ENCODE assay signal across 8 cellular contexts in genomic region chr19:2782936-2783780, GRCh38. TPM values are rescaled to one million over a fixed set of nuclear protein-coding genes. Genes with fewer than 3 reads are reported as not detected.
DNase-seq lines count a peak whose midpoint lies in the region; ATAC-seq, FAIRE-seq and TF ChIP-seq lines count a peak whose summit lies in the region.

SGTA (minus strand) TSS chr19:2783273; CDS start chr19:2769068, 14,205 bp downstream.

- WGBS in pancreas, 2 donors = 0% methylated on average over 62 to 68 of the region's 68 CpGs

- no peaks in the 10 kb centered on the region for H3K9me3 Mint-ChIP-seq in activated naive CD8-positive, alpha-beta T cell treated with anti-CD3 and anti-CD28 coated beads, Interleukin-2, amount 50 U/mL, for 24 hours

- peak; percentile 96 for DNase-seq in NCI-H1417 treated with DMSO at 0.1 percent for 48 hours (lab: John Stamatoyannopoulos, UW)
- peak; percentile 96 for DNase-seq in SW480 (ENCODE audit: low spot score)
- peak; percentile 97 for DNase-seq in activated naive CD8-positive, alpha-beta T cell treated with anti-CD3 and anti-CD28 coated beads, Interleukin-2, amount 50 U/mL, for 24 hours
- DNase-seq in Right ventricle myocardium superior = peak; percentile 98
- peak; percentile 92 to 99 (median 98) for DNase-seq in pancreas
- peak; percentile 98 to 99 for DNase-seq in tibial artery

- H3K36me3 Mint-ChIP-seq in activated naive CD8-positive, alpha-beta T cell treated with anti-CD3 and anti-CD28 coated beads, Interleukin-2, amount 50 U/mL, for 24 hours (ENCODE audit: low read depth) = peaks cover 20% of the 10 kb centered on the region

- H3K36me3 ChIP-seq in pancreas (no peaks in the 10 kb centered on the region), tibial artery (peaks cover 0 to 7% (median 0%) of the 10 kb centered on the region in 3 donors)

- ATAC-seq in HG02763 (IDR thresholded peaks at IDR 0.05; ENCODE audit: unreplicated experiment) (peak; percentile 75), Right ventricle myocardium superior (ENCODE audit: poor library complexity) (peak; percentile 86), pancreas (peak; percentile 81 to 92 (median 86))
- peak; percentile 84 for ATAC-seq in activated naive CD8-positive, alpha-beta T cell treated with anti-CD3 and anti-CD28 coated beads, Interleukin-2, amount 50 U/mL, for 24 hours

- peak within 1 kb of the TSS; percentile 94 for H3K27ac Mint-ChIP-seq in activated naive CD8-positive, alpha-beta T cell treated with anti-CD3 and anti-CD28 coated beads, Interleukin-2, amount 50 U/mL, for 24 hours

- H3K27me3 Mint-ChIP-seq in activated naive CD8-positive, alpha-beta T cell treated with anti-CD3 and anti-CD28 coated beads, Interleukin-2, amount 50 U/mL, for 24 hours = no peaks in the 10 kb centered on the region

- intact Hi-C loops in Right ventricle myocardium superior (cut with DNase I) (no loop called here), pancreas (cut with DNase I) (no loop called here), tibial artery (cut with DNase I; ENCODE audit: low total_unique reads) (no loop called here)

- H3K27me3 ChIP-seq in pancreas = no peaks in the 10 kb centered on the region
- no peaks in the 10 kb centered on the region for H3K27me3 ChIP-seq in tibial artery

- H3K4me3 ChIP-seq in pancreas (peak within 1 kb of the TSS; percentile 73 to 100 (median 94)), tibial artery (peak within 1 kb of the TSS; percentile 74 to 99)

- H3K27ac ChIP-seq in pancreas (peak within 1 kb of the TSS; percentile 73 to 87 (median 79)), tibial artery (peak within 1 kb of the TSS; percentile 85 to 91)

- peaks cover 63% of the 10 kb centered on the region for H3K4me1 Mint-ChIP-seq in activated naive CD8-positive, alpha-beta T cell treated with anti-CD3 and anti-CD28 coated beads, Interleukin-2, amount 50 U/mL, for 24 hours

- peak within 1 kb of the TSS; percentile 93 for H3K4me3 Mint-ChIP-seq in activated naive CD8-positive, alpha-beta T cell treated with anti-CD3 and anti-CD28 coated beads, Interleukin-2, amount 50 U/mL, for 24 hours

- FAIRE-seq in pancreas (lab: Jason Lieb, UNC) = peak; percentile 91

- TF ChIP-seq CTCF in GM12874 (IDR thresholded peaks at IDR 0.05; ENCODE audit: insufficient read depth, low read depth, low read length) (peak; percentile 52), pancreas (IDR thresholded peaks at IDR 0.05) (peak in 3 of 4 donors; percentile 15 to 43 (median 23)), tibial artery (IDR thresholded peaks at IDR 0.05) (peak; percentile 49 to 63)

- H3K9me3 ChIP-seq in pancreas (no peaks in the 10 kb centered on the region), tibial artery (no peaks in the 10 kb centered on the region)

- peaks cover 5 to 27% (median 21%) of the 10 kb centered on the region in 3 donors for H3K4me1 ChIP-seq in pancreas
- H3K4me1 ChIP-seq in tibial artery = peaks cover 0 to 69% (median 38%) of the 10 kb centered on the region in 4 donors

RNA-seq across cellular contexts. Expression of gene SGTA, which starts in this region (rescaled TPM):
- total RNA-seq in Right ventricle myocardium superior (56.6 TPM), pancreas (10 to 100 TPM; 19.4 to 31.5 (median 23.5) TPM)
- polyA plus RNA-seq in pancreas = 10 to 100 TPM; 42.7 to 49.6 TPM

Comparison
In these comparisons a context has a peak if more than half of its experiments do, and no peak if none do; other contexts are left out.
1. Peak in every context shown above with its lines: DNase-seq, ATAC-seq, H3K4me3 ChIP-seq and H3K27ac ChIP-seq.